Comparison of ENCODE assay signal across 1 cellular context in genomic region chr9:16611001-16611400, GRCh38.
TF ChIP-seq lines count a peak whose summit lies in the region.

No MANE protein-coding gene starts in this region.

TF ChIP-seq in SK-N-SH, 30 proteins besides CTCF, POLR2A, EP300 and RAD21 (continued from another document):
- no peak for TF ChIP-seq REST (IDR thresholded peaks at IDR 0.05; ENCODE audit: low read depth, low read length)
- TF ChIP-seq RCOR1 (IDR thresholded peaks at IDR 0.05; ENCODE audit: low read length), result no peak
TF ChIP-seq in SK-N-SH: peak in this region for 2.
